8 cellular contexts compared by ENCODE assay signal in genomic region chr6:2841264-2842138, GRCh38. TPM values are rescaled to one million over a fixed set of nuclear protein-coding genes. Genes with fewer than 3 reads are reported as not detected.
DNase-seq lines count a peak whose midpoint lies in the region; ATAC-seq and TF ChIP-seq lines count a peak whose summit lies in the region.

SERPINB1 (minus strand) TSS chr6:2841863; CDS start chr6:2840586, 1,277 bp downstream.

- H2BK5ac ChIP-seq in mesenchymal stem cell (ENCODE audit: low read depth, low read length, poor library complexity, severe bottlenecking) = no peak within 1 kb of the TSS

- no peak within 1 kb of the TSS for H2AK5ac ChIP-seq in mesenchymal stem cell (ENCODE audit: low read length, severe bottlenecking)

- peaks cover 5% of the 10 kb centered on the region for H3K79me1 ChIP-seq in mesenchymal stem cell (replicated peaks; ENCODE audit: low read length, poor library complexity, severe bottlenecking)

- H3K9ac ChIP-seq in endodermal cell (ENCODE audit: extremely low read depth, low read length, poor library complexity, severe bottlenecking) (peak within 1 kb of the TSS; percentile 63), mesenchymal stem cell (ENCODE audit: low read length) (peak within 1 kb of the TSS; percentile 90)

- H3K27ac Mint-ChIP-seq in endodermal cell = peak within 1 kb of the TSS; percentile 97

- 12 to 18% methylated on average over 16 to 67 of the region's 67 CpGs for WGBS in endodermal cell (ENCODE audit: insufficient coverage in 1 of 2, insufficient read length in 1 of 2), 2 experiments
- WGBS in mesenchymal stem cell = 3% methylated on average over 50 of the region's 67 CpGs

- H2BK15ac ChIP-seq in mesenchymal stem cell (ENCODE audit: low read depth, poor library complexity, severe bottlenecking) = peak within 1 kb of the TSS; percentile 82

- no peak within 1 kb of the TSS for H3K23ac ChIP-seq in mesenchymal stem cell (ENCODE audit: low read length in 2 of 2)

- POLR2A ChIA-PET in A673 (lab: Charles Lee; ENCODE audit: low non-redundant PET) = interaction anchor here (0.6 kb wide), 1 partner anchor 10 kb away, joined by 3 read pairs; no protein-coding TSS in a partner anchor

- peaks cover 16% of the 10 kb centered on the region for H3K36me3 Mint-ChIP-seq in endodermal cell (ENCODE audit: low read depth)

- no peaks in the 10 kb centered on the region for H3K27me3 ChIP-seq in A673 (replicated peaks; ENCODE audit: insufficient read depth, low read depth, low read length, poor library complexity)
- no peaks in the 10 kb centered on the region for H3K27me3 ChIP-seq in endodermal cell (ENCODE audit: control insufficient read depth, insufficient read depth, low read length, poor library complexity, severe bottlenecking)
- H3K27me3 ChIP-seq in mesenchymal stem cell (ENCODE audit: control insufficient read depth in 1 of 2, insufficient read depth in 1 of 2, low read length in 2 of 2) = no peaks in the 10 kb centered on the region

- H3K9me3 ChIP-seq in A673 (ENCODE audit: low read depth, low read length, poor library complexity, severe bottlenecking) = no peaks in the 10 kb centered on the region
- no peaks in the 10 kb centered on the region for H3K9me3 ChIP-seq in endodermal cell (ENCODE audit: control insufficient read depth, low read length)
- H3K9me3 ChIP-seq in mesenchymal stem cell (ENCODE audit: control insufficient read depth, low read length) = no peaks in the 10 kb centered on the region

- H3K4me2 ChIP-seq in mesenchymal stem cell (ENCODE audit: low read length, poor library complexity, severe bottlenecking) = peak within 1 kb of the TSS; percentile 22

- H3K18ac ChIP-seq in mesenchymal stem cell (ENCODE audit: low read depth in 1 of 2, low read length in 2 of 2) = peak within 1 kb of the TSS; percentile 84 to 88

- no peaks in the 10 kb centered on the region for H3K27me3 Mint-ChIP-seq in endodermal cell (ENCODE audit: insufficient read depth)

- peak; percentile 52 for ATAC-seq in GM18868 (IDR thresholded peaks at IDR 0.05; ENCODE audit: unreplicated experiment)
- ATAC-seq in HG03469 (IDR thresholded peaks at IDR 0.05; ENCODE audit: unreplicated experiment) = peak; percentile 59

- H3K4me3 Mint-ChIP-seq in endodermal cell = peak within 1 kb of the TSS; percentile 70

- peak within 1 kb of the TSS; percentile 35 to 88 for H3K4ac ChIP-seq in mesenchymal stem cell (ENCODE audit: low read depth in 1 of 2, low read length in 2 of 2)

- H3K36me3 ChIP-seq in A673 (ENCODE audit: insufficient read depth, low read length, poor library complexity, severe bottlenecking) (no peaks in the 10 kb centered on the region), endodermal cell (ENCODE audit: control insufficient read depth, insufficient read depth, low read length) (peaks cover 10% of the 10 kb centered on the region), mesenchymal stem cell (ENCODE audit: control insufficient read depth in 1 of 2, insufficient read depth in 2 of 2, low read depth in 1 of 2, low read length in 2 of 2) (peaks cover 4 to 36% of the 10 kb centered on the region in 2 experiments)

- no peak for TF ChIP-seq CTCF in A673 (conservative IDR thresholded peaks at IDR 0.05; ENCODE audit: low read depth, low read length)
- peak; percentile 37 for TF ChIP-seq CTCF in endodermal cell (conservative IDR thresholded peaks at IDR 0.05)

- H2BK12ac ChIP-seq in mesenchymal stem cell (ENCODE audit: low read length in 2 of 2) = peak within 1 kb of the TSS; percentile 49 to 91

- H3K4me1 ChIP-seq in A673 (ENCODE audit: insufficient read depth, low read length, poor library complexity, severe bottlenecking) = peaks cover 31% of the 10 kb centered on the region
- peaks cover 11% of the 10 kb centered on the region for H3K4me1 ChIP-seq in endodermal cell (ENCODE audit: control insufficient read depth, insufficient read depth, low read length)
- H3K4me1 ChIP-seq in mesenchymal stem cell (ENCODE audit: control insufficient read depth, insufficient read depth, low read depth, low read length) = peaks cover 19% of the 10 kb centered on the region

- H3K4me1 Mint-ChIP-seq in endodermal cell = peaks cover 21% of the 10 kb centered on the region

- peak within 1 kb of the TSS; percentile 58 for H2AFZ ChIP-seq in mesenchymal stem cell (ENCODE audit: low read depth, low read length)

- DNase-seq in A673 (ENCODE audit: low spot score) (peak; percentile 81), NOMO-1 treated with DMSO at 0.1 percent for 48 hours (lab: John Stamatoyannopoulos, UW; ENCODE audit: unreplicated experiment) (peak; percentile 93), endodermal cell (peak; percentile 95), mesenchymal stem cell (peak; percentile 98)
- peak; percentile 61 for DNase-seq in activated CD8-positive, alpha-beta memory T cell treated with anti-CD3 and anti-CD28 coated beads, Interleukin-2, amount 50 U/mL, for 24 hours (ENCODE audit: extremely low read depth)
- DNase-seq in stimulated activated CD8-positive, alpha-beta memory T cell treated with anti-CD3 and anti-CD28 coated beads, Interleukin-12 subunit alpha, Interleukin-12 subunit beta, amount 100 ng/mL, for 1 hour (ENCODE audit: low read depth) = peak; percentile 52

- peak within 1 kb of the TSS; percentile 89 for H4K91ac ChIP-seq in mesenchymal stem cell (ENCODE audit: low read length)

- no TSS peak for BruUV-seq in A673 (replicated peaks; lab: Mats Ljungman, UMichigan)

- H4K8ac ChIP-seq in mesenchymal stem cell (ENCODE audit: low read length) = peak within 1 kb of the TSS; percentile 93

- peak within 1 kb of the TSS; percentile 67 for H3K27ac ChIP-seq in A673 (ENCODE audit: low read depth, low read length, poor library complexity, severe bottlenecking)
- H3K27ac ChIP-seq in endodermal cell (ENCODE audit: low read depth, low read length) = peak within 1 kb of the TSS; percentile 54
- peak within 1 kb of the TSS; percentile 65 for H3K27ac ChIP-seq in mesenchymal stem cell (ENCODE audit: low read length, poor library complexity, severe bottlenecking)

- peak within 1 kb of the TSS in 1 of 2 experiments; percentile 16 for H3K14ac ChIP-seq in mesenchymal stem cell (ENCODE audit: low read length in 2 of 2)

- CTCF ChIA-PET in A673 (lab: Charles Lee) = interaction anchor here (1.0 to 1.3 kb wide), 2 partner anchors 50 to 111 kb away, joined by 4 to 5 read pairs; no protein-coding TSS in a partner anchor

- H2BK120ac ChIP-seq in mesenchymal stem cell (ENCODE audit: low read depth, low read length) = peak within 1 kb of the TSS; percentile 91

- H3K9me3 Mint-ChIP-seq in endodermal cell = no peaks in the 10 kb centered on the region

- H3K4me3 ChIP-seq in A673 (ENCODE audit: low read depth, low read length, poor library complexity, severe bottlenecking) (peak within 1 kb of the TSS; percentile 26), endodermal cell (ENCODE audit: low read length) (peak within 1 kb of the TSS; percentile 70), mesenchymal stem cell (ENCODE audit: insufficient read depth in 1 of 2, low read depth in 1 of 2, low read length in 2 of 2) (peak within 1 kb of the TSS; percentile 58 to 78)

- intact Hi-C loops in A673 (cut with micrococcal nuclease; ENCODE audit: unreplicated experiment) = no loop called here

RNA-seq across cellular contexts. Expression of gene SERPINB1, which starts in this region (rescaled TPM):
- total RNA-seq in A673 (2021) = 1.3 and 1.9 TPM in 2 replicates
- total RNA-seq in endodermal cell = 10 to 100 TPM; 30.6 to 38.5 TPM
- 14.1 TPM for polyA plus RNA-seq in endodermal cell (2013, experiment 1 of 2)
- 18.4 TPM for polyA plus RNA-seq in endodermal cell (2013, experiment 2 of 2)
- 22.3 TPM for polyA plus RNA-seq in mesenchymal stem cell (2013, experiment 1 of 2)
- 23.4 TPM for polyA plus RNA-seq in mesenchymal stem cell (2013, experiment 2 of 2)

Comparison
In these comparisons a context has a peak if more than half of its experiments do, and no peak if none do; other contexts are left out.
1. Peak in every context shown above with its lines: DNase-seq, ATAC-seq, H3K4me3 ChIP-seq and H3K27ac ChIP-seq.
2. RNA of gene SERPINB1 (total RNA-seq): 30.6 to 38.5 TPM in endodermal cell; 1.3 to 1.9 TPM in A673; every median in the first group is over 10 times any median in the second.